ENCODE assay signal across 10 cellular contexts in the genomic region with DNA sequence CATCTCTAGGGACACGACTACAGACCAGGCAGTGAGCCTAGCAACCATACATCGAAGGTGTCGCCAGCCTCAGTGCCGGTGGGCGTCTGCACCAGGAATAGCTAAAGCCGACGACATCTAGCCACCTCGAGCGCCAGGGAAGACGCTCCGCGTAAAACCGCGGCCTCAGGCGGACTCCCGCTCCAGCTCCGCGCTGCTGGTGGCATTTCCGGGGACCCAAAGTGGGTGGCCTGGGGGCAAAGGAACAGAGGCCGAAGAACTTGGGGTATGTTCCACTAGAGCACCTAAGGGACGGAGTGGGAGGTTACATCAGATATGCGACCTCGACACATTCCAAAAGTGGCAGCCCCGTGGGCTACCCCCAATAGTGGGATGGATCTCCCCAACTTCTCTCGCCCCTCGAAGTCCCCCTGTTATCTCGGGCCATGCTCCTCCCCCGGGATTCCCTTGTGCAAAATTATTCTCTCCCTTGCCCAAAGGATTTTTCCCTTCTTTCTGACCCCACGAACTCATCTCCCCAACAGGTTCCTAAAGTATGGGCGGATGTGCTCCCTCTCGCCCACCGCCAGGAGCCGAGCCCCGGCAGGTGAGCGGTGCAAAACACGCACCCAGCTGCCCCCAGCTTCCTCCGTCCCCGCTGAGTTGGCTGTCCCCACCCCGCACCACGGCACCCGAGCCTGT. TPM values are rescaled to one million over a fixed set of nuclear protein-coding genes. Genes with fewer than 3 reads are reported as not detected.
DNase-seq lines count a peak whose midpoint lies in the region; ATAC-seq, FAIRE-seq and TF ChIP-seq lines count a peak whose summit lies in the region.
"Had no signal": no experiment of that assay in that cellular context is flagged by ENCODE, and none has a peak within 500 bp of the region (broad histone marks: within the 10 kb centered on the region; RNA-seq: fewer than 3 reads in every experiment).

No MANE protein-coding gene starts in this region.

- CTCF ChIA-PET in GM12878 (lab: Yijun Ruan, JAX) (interaction anchor here (0.5 to 21.5 kb wide), 14 partner anchors 11 to 468 kb away, joined by 3 to 532 read pairs (median 6); no protein-coding TSS in a partner anchor), A673 (lab: Charles Lee) (no interaction called here)
- CTCF ChIA-PET in CD4-positive, alpha-beta T cell (lab: Charles Lee), result no interaction called here

- WGBS in GM12878 (ENCODE audit: insufficient coverage, insufficient replicate concordance, low lambda C conversion rate, missing lambda C conversion rate), result 2% methylated on average over 41 of the region's 41 CpGs

- no peak for TF ChIP-seq RAD21 in GM12878 (IDR thresholded peaks at IDR 0.05; ENCODE audit: insufficient read depth, low read depth, low read length)

- H3K9ac ChIP-seq in GM12878 (ENCODE audit: control insufficient read depth, insufficient read depth, low read length), result no peak overlapping the region

- no peak overlapping the region for H3K27ac Mint-ChIP-seq in CD4-positive, alpha-beta T cell

- H3K9me3 ChIP-seq in GM12878 (replicated peaks; ENCODE audit: control insufficient read depth, insufficient read depth, low read length), result no peaks in the 10 kb centered on the region
- no peaks in the 10 kb centered on the region for H3K9me3 ChIP-seq in left lung
- no peaks in the 10 kb centered on the region for H3K9me3 ChIP-seq in A673 (ENCODE audit: low read depth, low read length, poor library complexity, severe bottlenecking)
- H3K9me3 ChIP-seq in CD4-positive, alpha-beta T cell (ENCODE audit: control insufficient read depth, low read length), result no peaks in the 10 kb centered on the region

- TSS peak; percentile 48 for BruUV-seq in GM12878 (replicated peaks; lab: Mats Ljungman, UMichigan)
- BruUV-seq in A673 (replicated peaks; lab: Mats Ljungman, UMichigan), result no TSS peak

- FAIRE-seq in GM12878 (lab: Jason Lieb, UNC), result no peak

- H3K36me3 ChIP-seq in GM12878 (ENCODE audit: control insufficient read depth in 2 of 2, insufficient read depth in 2 of 2, low read length in 1 of 2) (no peaks in the 10 kb centered on the region; a peak in 1 of 4 replicates), left lung (no peaks in the 10 kb centered on the region), A673 (ENCODE audit: insufficient read depth, low read length, poor library complexity, severe bottlenecking) (no peaks in the 10 kb centered on the region)

- H3K4me1 Mint-ChIP-seq in CD4-positive, alpha-beta T cell (ENCODE audit: low read depth), result no peaks in the 10 kb centered on the region

- in situ Hi-C loops in GM12878 (cut with MboI), result no loop called here

- TF ChIP-seq CTCF in GM12878 (IDR thresholded peaks at IDR 0.05 in 2 of 3, conservative IDR thresholded peaks at IDR 0.05 in 1 of 3; ENCODE audit: control insufficient read depth in 2 of 3, extremely low read depth in 1 of 3, insufficient read depth in 1 of 3, low read depth in 3 of 3, low read length in 3 of 3), result no peak
- TF ChIP-seq CTCF in left lung (IDR thresholded peaks at IDR 0.05), result no peak
- no peak for TF ChIP-seq CTCF in A673 (conservative IDR thresholded peaks at IDR 0.05; ENCODE audit: low read depth, low read length)
- TF ChIP-seq CTCF in CD4-positive, alpha-beta T cell (IDR thresholded peaks at IDR 0.05), result no peak

- H3K79me2 ChIP-seq in GM12878 (ENCODE audit: control insufficient read depth, insufficient read depth, low read length), result no peaks in the 10 kb centered on the region

- TF ChIP-seq EP300 in GM12878 (IDR thresholded peaks at IDR 0.05; ENCODE audit: borderline replicate concordance in 1 of 2, control insufficient read depth in 1 of 2, low read depth in 2 of 2, low read length in 2 of 2), result no peak

- peak; percentile 27 for ATAC-seq in GM12878
- no peak for ATAC-seq in left lung
- no peak for ATAC-seq in CD4-positive, alpha-beta T cell (ENCODE audit: poor library complexity)

- no peak overlapping the region for H3K4me3 Mint-ChIP-seq in CD4-positive, alpha-beta T cell

- SMC1A ChIA-PET in GM12878 (lab: Charles Lee; ENCODE audit: uncharacterized antibody, unreplicated experiment), result interaction anchor here (1.0 to 5.6 kb wide), 18 partner anchors 6 to 471 kb away, joined by 3 to 39 read pairs (median 16); no protein-coding TSS in a partner anchor

- peak; percentile 7 for DNase-seq in NCI-H1105 treated with DMSO at 0.1 percent for 48 hours (lab: John Stamatoyannopoulos, UW)
- DNase-seq in NCI-H1105 (lab: John Stamatoyannopoulos, UW), result no peak
- no peak for DNase-seq in GM12878 (ENCODE audit: low read depth, low spot score)
- peak in 1 of 2 donors; percentile 78 for DNase-seq in left lung
- DNase-seq in A673 (ENCODE audit: low spot score), result no peak
- no peak for DNase-seq in CD4-positive, alpha-beta T cell
- no peak for DNase-seq in NCI-H1092 treated with DMSO at 0.1 percent for 48 hours (lab: John Stamatoyannopoulos, UW)
- DNase-seq: 8988T; stimulated activated CD4-positive, alpha-beta T cell treated with anti-CD3 and anti-CD28 coated beads, Interleukin-1b, Interleukin-23, amount 100 ng/mL, for 48 hours had no signal

- no peak for TF ChIP-seq POLR2A in GM12878 (IDR thresholded peaks at IDR 0.05; ENCODE audit: low read depth, low read length)

- H3K9me3 Mint-ChIP-seq in CD4-positive, alpha-beta T cell, result no peaks in the 10 kb centered on the region

- no peak overlapping the region; the same call in 1 of the 2 replicates for H3K4me2 ChIP-seq in GM12878 (ENCODE audit: control insufficient read depth, insufficient read depth)

- H3K4me1 ChIP-seq in GM12878 (ENCODE audit: control insufficient read depth, insufficient read depth, low read length) (no peaks in the 10 kb centered on the region), left lung (peaks cover 0 to 10% of the 10 kb centered on the region in 2 donors), A673 (ENCODE audit: insufficient read depth, low read length, poor library complexity, severe bottlenecking) (peaks cover 4% of the 10 kb centered on the region)

- intact Hi-C loops in GM12878 (cut with micrococcal nuclease; ENCODE audit: unreplicated experiment), result no loop called here
- intact Hi-C loops in left lung (cut with DNase I), result no loop called here
- intact Hi-C loops in A673 (cut with micrococcal nuclease; ENCODE audit: unreplicated experiment), result no loop called here
- intact Hi-C loops in CD4-positive, alpha-beta T cell (cut with DNase I, micrococcal nuclease), result no loop called here

- no peak overlapping the region for H2AFZ ChIP-seq in GM12878 (ENCODE audit: control insufficient read depth, low read depth, low read length)

- RAD21 ChIA-PET in GM12878 (lab: Charles Lee; ENCODE audit: unreplicated experiment), result interaction anchor here (1.1 to 16.4 kb wide), 14 partner anchors 10 to 386 kb away, joined by 3 to 290 read pairs (median 8); no protein-coding TSS in a partner anchor

- POLR2A ChIA-PET in GM12878 (lab: Charles Lee), result interaction anchor here (0.6 to 0.9 kb wide), 2 partner anchors 13 to 113 kb away, joined by 3 read pairs; no protein-coding TSS in a partner anchor
- POLR2A ChIA-PET in A673 (lab: Charles Lee; ENCODE audit: low non-redundant PET), result no interaction called here
- POLR2A ChIA-PET in CD4-positive, alpha-beta T cell (lab: Charles Lee), result no interaction called here

- H3K27me3 Mint-ChIP-seq in CD4-positive, alpha-beta T cell, result peaks cover 78% of the 10 kb centered on the region

- H3K36me3 Mint-ChIP-seq in CD4-positive, alpha-beta T cell (ENCODE audit: low read depth), result no peaks in the 10 kb centered on the region

- no peak overlapping the region for H3K27ac ChIP-seq in GM12878 (ENCODE audit: control insufficient read depth, insufficient read depth)
- H3K27ac ChIP-seq in left lung, result no peak overlapping the region
- peak overlapping the region; percentile 69 for H3K27ac ChIP-seq in temporal lobe (ENCODE audit: low read depth, low read length)
- no peak overlapping the region for H3K27ac ChIP-seq in A673 (ENCODE audit: low read depth, low read length, poor library complexity, severe bottlenecking)
- H3K27ac ChIP-seq in CD4-positive, alpha-beta T cell (ENCODE audit: low read depth, low read length), result no peak overlapping the region

- H3K4me3 ChIP-seq in GM12878 (no peak overlapping the region), left lung (peak overlapping the region; percentile 27 to 47), A673 (ENCODE audit: low read depth, low read length, poor library complexity, severe bottlenecking) (no peak overlapping the region)

- no peaks in the 10 kb centered on the region for H4K20me1 ChIP-seq in GM12878 (ENCODE audit: control insufficient read depth, insufficient read depth)

- H3K27me3 ChIP-seq in GM12878 (replicated peaks in 1 of 2; ENCODE audit: control insufficient read depth in 2 of 2, insufficient read depth in 2 of 2, low read length in 1 of 2) (no peaks in the 10 kb centered on the region; a peak in 1 of 4 replicates), left lung (peaks cover 39 to 99% of the 10 kb centered on the region in 2 donors), A673 (replicated peaks; ENCODE audit: insufficient read depth, low read depth, low read length, poor library complexity) (peaks cover 77% of the 10 kb centered on the region)
- peaks cover 59% of the 10 kb centered on the region for H3K27me3 ChIP-seq in CD4-positive, alpha-beta T cell (ENCODE audit: control insufficient read depth, insufficient read depth, low read length)

TF ChIP-seq in GM12878, 131 proteins besides CTCF, POLR2A, EP300 and RAD21 (continues in another document):
- 0 out of 2 replicates have a peak, but pooled peaks have one; percentile 9 for TF ChIP-seq IKZF1 (conservative IDR thresholded peaks at IDR 0.05)

RNA-seq across cellular contexts. Expression of a gene that starts 1.2 kb away (rescaled TPM):
- 131 and 133 TPM in 2 replicates for total RNA-seq in GM12878 (2013; cell fraction: nucleolus; rRNA removed)
- 17.9 and 19.1 TPM in 2 replicates for total RNA-seq in GM12878 (2014; rRNA removed)
- total RNA-seq in GM12878 (2014; rRNA removed; fragmentation: Illumina TruSeq; extraction: Trizol), result 20.0 and 22.4 TPM in 2 replicates
- 35.6 and 37.0 TPM in 2 replicates for total RNA-seq in GM12878 (2021)
- polyA plus RNA-seq in GM12878 (2011; ENCODE audit: low read depth), result 2.5 TPM
- 7.4 and 10.6 TPM in 2 replicates for polyA plus RNA-seq in GM12878 (2011; rRNA removed)
- 9.8 and 10.7 TPM in 2 replicates for polyA plus RNA-seq in GM12878 (2011; cell fraction: cytosol; rRNA removed)
- polyA plus RNA-seq in GM12878 (2011; cell fraction: nucleus; rRNA removed), result 25.2 and 26.9 TPM in 2 replicates
- 2.5 and 2.8 TPM in 2 replicates for polyA plus RNA-seq in GM12878 (2012)
- polyA plus RNA-seq in GM12878 (2014; fragmentation: Illumina TruSeq; extraction: Trizol), result 22.5 and 28.1 TPM in 2 replicates
- polyA plus RNA-seq in GM12878 (2014; fragmentation: Nextera tagmentation; extraction: Ambion mirVana), result 10 to 100 TPM in 1 of 2 experiments, 1 to 10 TPM in 1; 8.5 to 14.0 TPM
- 40.7 and 48.2 TPM in 2 replicates for polyA plus RNA-seq in GM12878 (2014; rRNA removed)
- 10 to 100 TPM; 72.5 to 77.0 TPM for polyA plus RNA-seq in GM12878 (2016; fragmentation: Nextera tagmentation; extraction: Ambion mirVana)
- 39.1 and 39.8 TPM in 2 replicates for polyA minus RNA-seq in GM12878 (2011; rRNA and poly(A)+ RNA removed)
- polyA minus RNA-seq in GM12878 (2011; cell fraction: cytosol; rRNA and poly(A)+ RNA removed), result 2.8 and 4.3 TPM in 2 replicates
- polyA minus RNA-seq in GM12878 (2011; cell fraction: nucleus; rRNA and poly(A)+ RNA removed), result 48.6 and 74.1 TPM in 2 replicates
- 10 to 100 TPM; 14.8 to 21.1 TPM for total RNA-seq in left lung
- total RNA-seq in temporal lobe, result 49.2 TPM
- 0.84 and 1.3 TPM in 2 replicates for total RNA-seq in A673 (2021)
- total RNA-seq in CD4-positive, alpha-beta T cell, result not detected

Comparison
In these comparisons a context has a peak if more than half of its experiments do, and no peak if none do; other contexts are left out.
1. H3K4me3 ChIP-seq: peak in left lung (2 of 2); none in GM12878 (single experiment) and A673 (single experiment).